Comparison of ENCODE assay signal across 29 cellular contexts in genomic region chr10:73824146-73824725, GRCh38.
"Had no signal": no experiment of that assay in that cellular context is flagged by ENCODE, and none has a peak within 500 bp of the region (broad histone marks: within the 10 kb centered on the region; RNA-seq: fewer than 3 reads in every experiment).

No MANE protein-coding gene starts in this region.

- DNase-seq: activated CD4-positive, alpha-beta memory T cell treated with anti-CD3 and anti-CD28 coated beads, Interleukin-2, amount 10 ng/mL, durations not matched to agents 7 days and 5 days; activated CD4-positive, alpha-beta T cell treated with anti-CD3 and anti-CD28 coated beads for 1 hour; activated CD4-positive, alpha-beta T cell treated with anti-CD3 and anti-CD28 coated beads for 48 hours; activated CD4-positive, CD25-positive, alpha-beta regulatory T cell; activated CD8-positive, alpha-beta memory T cell treated with anti-CD3 and anti-CD28 coated beads for 24 hours; activated CD8-positive, alpha-beta memory T cell treated with anti-CD3 and anti-CD28 coated beads, Interleukin-2, amount 10 ng/mL, durations not matched to agents 7 days and 5 days; activated CD8-positive, alpha-beta memory T cell treated with anti-CD3 and anti-CD28 coated beads, Interleukin-2, amount 50 U/mL, for 48 hours; activated gamma-delta T cell treated with Interleukin-2 at 50 U/mL for 16 hours; brain microvascular endothelial cell; MM.1S; MV-4-11; NCI-H1092; NCI-H1436 treated with DMSO at 0.1 percent for 48 hours; NCI-H1694 treated with DMSO at 0.1 percent for 48 hours; NCI-H2029; NCI-H345; NCI-H524 treated with DMSO at 0.1 percent for 48 hours; SHP77 treated with DMSO at 0.1 percent for 48 hours; SK-N-SH; T-cell; T-helper 2 cell; T1000; WERI-Rb-1 had no signal

- H3K27ac ChIP-seq: brain microvascular endothelial cell, KMS-11, SJSA1, WERI-Rb-1 had no signal

- H3K4me2 ChIP-seq: KMS-11, SK-N-SH had no signal

- H3K27me3 Mint-ChIP-seq: activated CD4-positive, alpha-beta memory T cell treated with anti-CD3 and anti-CD28 coated beads, Interleukin-2, amount 10 ng/mL, durations not matched to agents 7 days and 5 days; activated CD8-positive, alpha-beta memory T cell treated with anti-CD3 and anti-CD28 coated beads, Interleukin-2, amount 10 ng/mL, durations not matched to agents 7 days and 5 days; activated naive CD4-positive, alpha-beta T cell treated with anti-CD3 and anti-CD28 coated beads, Interleukin-2, amount 50 U/mL, for 24 hours; central memory CD8-positive, alpha-beta T cell; IgD-negative memory B cell; T-cell had no signal

- H3K36me3 Mint-ChIP-seq: activated naive CD4-positive, alpha-beta T cell treated with anti-CD3 and anti-CD28 coated beads, Interleukin-2, amount 50 U/mL, for 24 hours had no signal

- H3K9me3 ChIP-seq: SJSA1, SK-N-SH had no signal

- H3K36me3 ChIP-seq: brain microvascular endothelial cell had no signal

- H3K4me1 Mint-ChIP-seq: activated CD4-positive, alpha-beta memory T cell treated with anti-CD3 and anti-CD28 coated beads, Interleukin-2, amount 10 ng/mL, durations not matched to agents 7 days and 5 days; activated CD8-positive, alpha-beta memory T cell treated with anti-CD3 and anti-CD28 coated beads, Interleukin-2, amount 10 ng/mL, durations not matched to agents 7 days and 5 days; activated naive CD4-positive, alpha-beta T cell treated with anti-CD3 and anti-CD28 coated beads, Interleukin-2, amount 50 U/mL, for 24 hours; IgD-negative memory B cell; T-cell had no signal

- H3K9ac ChIP-seq: KMS-11, SK-N-SH had no signal

- H3K4me3 ChIP-seq: SJSA1 had no signal

- H3K27me3 ChIP-seq: brain microvascular endothelial cell, SJSA1 had no signal

- ATAC-seq: activated CD8-positive, alpha-beta memory T cell treated with anti-CD3 and anti-CD28 coated beads, Interleukin-2, amount 10 ng/mL, durations not matched to agents 7 days and 5 days; Panc1; T-cell had no signal

- H3K9me3 Mint-ChIP-seq: activated CD4-positive, alpha-beta memory T cell treated with anti-CD3 and anti-CD28 coated beads, Interleukin-2, amount 10 ng/mL, durations not matched to agents 7 days and 5 days; activated naive CD4-positive, alpha-beta T cell treated with anti-CD3 and anti-CD28 coated beads, Interleukin-2, amount 50 U/mL, for 24 hours; central memory CD8-positive, alpha-beta T cell; IgD-negative memory B cell; T-cell had no signal

- H3K27ac Mint-ChIP-seq: activated CD4-positive, alpha-beta memory T cell treated with anti-CD3 and anti-CD28 coated beads, Interleukin-2, amount 10 ng/mL, durations not matched to agents 7 days and 5 days; activated CD8-positive, alpha-beta memory T cell treated with anti-CD3 and anti-CD28 coated beads, Interleukin-2, amount 10 ng/mL, durations not matched to agents 7 days and 5 days; activated naive CD4-positive, alpha-beta T cell treated with anti-CD3 and anti-CD28 coated beads, Interleukin-2, amount 50 U/mL, for 24 hours; IgD-negative memory B cell had no signal

- H3K4me3 Mint-ChIP-seq: activated CD4-positive, alpha-beta memory T cell treated with anti-CD3 and anti-CD28 coated beads, Interleukin-2, amount 10 ng/mL, durations not matched to agents 7 days and 5 days; activated CD8-positive, alpha-beta memory T cell treated with anti-CD3 and anti-CD28 coated beads, Interleukin-2, amount 10 ng/mL, durations not matched to agents 7 days and 5 days; activated naive CD4-positive, alpha-beta T cell treated with anti-CD3 and anti-CD28 coated beads, Interleukin-2, amount 50 U/mL, for 24 hours; central memory CD8-positive, alpha-beta T cell; IgD-negative memory B cell; T-cell had no signal
